8 cellular contexts compared by ENCODE assay signal in the genomic region with DNA sequence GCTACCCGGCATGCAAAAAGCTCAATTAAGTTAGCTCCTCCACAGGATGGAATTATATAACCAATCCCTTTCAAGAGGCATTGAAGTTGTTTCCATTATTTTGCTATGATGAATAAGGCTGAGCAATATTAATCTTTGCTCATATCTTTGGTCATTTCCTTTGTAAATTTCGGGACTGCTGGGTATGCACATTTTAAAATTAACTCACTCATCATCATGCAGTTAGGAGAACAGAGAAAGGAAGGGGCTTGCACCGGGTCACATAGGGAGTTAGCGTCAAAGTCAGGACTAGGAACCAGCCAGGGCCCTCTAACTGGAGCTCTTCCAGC. TPM values are rescaled to one million over a fixed set of nuclear protein-coding genes. Genes with fewer than 3 reads are reported as not detected.
DNase-seq lines count a peak whose midpoint lies in the region; ATAC-seq, FAIRE-seq and TF ChIP-seq lines count a peak whose summit lies in the region.

No MANE protein-coding gene starts in this region.

- no peaks in the 10 kb centered on the region for H3K36me3 ChIP-seq in BJ (ENCODE audit: control insufficient read depth, insufficient read depth, low read length)
- H3K36me3 ChIP-seq in K562 (ENCODE audit: control insufficient read depth, insufficient read depth, low read length): no peaks in the 10 kb centered on the region

- no TSS peak for BruUV-seq in K562 (replicated peaks; lab: Mats Ljungman, UMichigan)

- peaks cover 31 to 47% of the 10 kb centered on the region in 2 experiments for H3K4me1 ChIP-seq in K562 (replicated peaks in 1 of 2; ENCODE audit: control insufficient read depth in 2 of 2, insufficient read depth in 2 of 2, low read length in 2 of 2)

- no peaks in the 10 kb centered on the region for H3K9me3 ChIP-seq in K562 (replicated peaks; ENCODE audit: control insufficient read depth, insufficient read depth, low read depth, low read length)

- no peak for DNase-seq in BJ (ENCODE audit: low read depth)
- no peak for DNase-seq in K562 (ENCODE audit: extremely low read depth in 1 of 4, low spot score in 3 of 4)
- no peak for DNase-seq in naive B cell
- DNase-seq in NCI-H510A (lab: John Stamatoyannopoulos, UW): no peak

- H3K27ac ChIP-seq in K562 (ENCODE audit: extremely low read depth, low read depth, low read length): peak overlapping the region; percentile 96

- peak overlapping the region in 1 of 2 experiments; percentile 88; a peak in 2 of 4 replicates for H3K9ac ChIP-seq in K562 (ENCODE audit: insufficient read depth in 1 of 2, low read depth in 2 of 2, low read length in 2 of 2)

- peak overlapping the region; percentile 82 to 95 (median 94) for H3K4me3 Mint-ChIP-seq in naive B cell

- TF ChIP-seq EP300 in K562 (IDR thresholded peaks at IDR 0.05; ENCODE audit: low read length): no peak

- TF ChIP-seq RAD21 in K562 (CRISPR knock-in tag; conservative IDR thresholded peaks at IDR 0.05 in 1 of 2, IDR thresholded peaks at IDR 0.05 in 1 of 2): no peak

- H3K27ac Mint-ChIP-seq in naive B cell: peak overlapping the region; percentile 85 to 95 (median 94)

- H3K9me1 ChIP-seq in K562 (ENCODE audit: control insufficient read depth, insufficient read depth, low read length): no peaks in the 10 kb centered on the region

- H3K4me1 Mint-ChIP-seq in naive B cell: peaks cover 35 to 43% (median 42%) of the 10 kb centered on the region in 3 donors

- intact Hi-C loops in K562 (cut with micrococcal nuclease): no loop called here

- 23% methylated on average over 4 of the region's 4 CpGs for WGBS in K562 (ENCODE audit: insufficient coverage, low coverage, missing lambda C conversion rate)

- CTCF ChIA-PET in BJ (lab: Yijun Ruan, JAX): interaction anchor here (1.0 to 3.4 kb wide), 4 partner anchors 9 to 123 kb away, joined by 4 to 18 read pairs (median 7); no protein-coding TSS in a partner anchor
- CTCF ChIA-PET in K562 (lab: Yijun Ruan, JAX; ENCODE audit: low intra/inter-chr PET ratio): no interaction called here

- no peak for FAIRE-seq in K562 (lab: Jason Lieb, UNC)

- peaks cover 45% of the 10 kb centered on the region for H3K79me2 ChIP-seq in K562 (ENCODE audit: control insufficient read depth, insufficient read depth, low read length)

- peaks cover 0 to 5% (median 0%) of the 10 kb centered on the region in 7 donors for H3K9me3 Mint-ChIP-seq in naive B cell

- no peaks in the 10 kb centered on the region for H3K27me3 Mint-ChIP-seq in naive B cell

- POLR2A ChIA-PET in BJ (lab: Charles Lee): no interaction called here
- POLR2A ChIA-PET in K562 (lab: Yijun Ruan, JAX): interaction anchor here (0.9 to 1.5 kb wide), 4 partner anchors 10 to 14 kb away, joined by 3 to 6 read pairs (median 4); no protein-coding TSS in a partner anchor

- peak overlapping the region; percentile 82 for H2AFZ ChIP-seq in K562 (ENCODE audit: low read depth, low read length)

- H3K4me2 ChIP-seq in K562 (ENCODE audit: insufficient read depth, low read length): peak overlapping the region; percentile 67

- H3K27me3 ChIP-seq in BJ (ENCODE audit: control insufficient read depth, insufficient read depth, low read length) (no peaks in the 10 kb centered on the region), K562 (ENCODE audit: control insufficient read depth in 2 of 2, insufficient read depth in 2 of 2, low read length in 2 of 2) (no peaks in the 10 kb centered on the region)

- H3K36me3 Mint-ChIP-seq in naive B cell: peaks cover 6 to 8% of the 10 kb centered on the region in 2 donors

- ATAC-seq in HG03066 (IDR thresholded peaks at IDR 0.05; ENCODE audit: low read depth, unreplicated experiment) (peak; percentile 15), K562 (no peak), naive B cell (ENCODE audit: low read depth in 2 of 2) (peak in 1 of 2 donors; percentile 3), GM18873 (IDR thresholded peaks at IDR 0.05; ENCODE audit: low FRiP score, unreplicated experiment) (no peak), HG03159 (IDR thresholded peaks at IDR 0.05; ENCODE audit: unreplicated experiment) (no peak), HG03439 (IDR thresholded peaks at IDR 0.05; ENCODE audit: unreplicated experiment) (no peak)

- TF ChIP-seq POLR2A in K562 (conservative IDR thresholded peaks at IDR 0.05): no peak

- H4K20me1 ChIP-seq in K562 (replicated peaks; ENCODE audit: control insufficient read depth, insufficient read depth, low read length): 0 out of 2 replicates have a peak, but pooled peaks cover 4% of the 10 kb centered on the region

- in situ Hi-C loops in K562 (cut with MboI): no loop called here

- TF ChIP-seq CTCF in BJ (IDR thresholded peaks at IDR 0.05; ENCODE audit: insufficient read depth, low read depth, low read length) (no peak), K562 (IDR thresholded peaks at IDR 0.05 in 2 of 3, conservative IDR thresholded peaks at IDR 0.05 in 1 of 3; ENCODE audit: insufficient read depth in 2 of 3, low read depth in 1 of 3, low read length in 3 of 3) (no peak)

- H3K4me3 ChIP-seq in BJ (ENCODE audit: low read depth, low read length) (peak overlapping the region; percentile 81), K562 (peak overlapping the region; percentile 84)

TF ChIP-seq in K562, 482 proteins besides CTCF, POLR2A, EP300 and RAD21 (continues in another document):
- TF ChIP-seq TRIM24 (IDR thresholded peaks at IDR 0.05): no peak
- TF ChIP-seq C11orf30 (IDR thresholded peaks at IDR 0.05; ENCODE audit: low read depth): peak; percentile 53
- no peak for TF ChIP-seq ZNF140 (CRISPR knock-in tag; IDR thresholded peaks at IDR 0.05)
- no peak for TF ChIP-seq EP400 (IDR thresholded peaks at IDR 0.05)
- TF ChIP-seq, protein P1, sequence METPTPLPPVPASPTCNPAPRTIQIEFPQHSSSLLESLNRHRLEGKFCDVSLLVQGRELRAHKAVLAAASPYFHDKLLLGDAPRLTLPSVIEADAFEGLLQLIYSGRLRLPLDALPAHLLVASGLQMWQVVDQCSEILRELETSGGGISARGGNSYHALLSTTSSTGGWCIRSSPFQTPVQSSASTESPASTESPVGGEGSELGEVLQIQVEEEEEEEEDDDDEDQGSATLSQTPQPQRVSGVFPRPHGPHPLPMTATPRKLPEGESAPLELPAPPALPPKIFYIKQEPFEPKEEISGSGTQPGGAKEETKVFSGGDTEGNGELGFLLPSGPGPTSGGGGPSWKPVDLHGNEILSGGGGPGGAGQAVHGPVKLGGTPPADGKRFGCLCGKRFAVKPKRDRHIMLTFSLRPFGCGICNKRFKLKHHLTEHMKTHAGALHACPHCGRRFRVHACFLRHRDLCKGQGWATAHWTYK (CRISPR knock-in tag; IDR thresholded peaks at IDR 0.05): no peak
- TF ChIP-seq POLR2H (tag; IDR thresholded peaks at IDR 0.05; ENCODE audit: low read depth): no peak
- TF ChIP-seq ZNF740 (CRISPR knock-in tag; IDR thresholded peaks at IDR 0.05): no peak
- no peak for TF ChIP-seq ZNF740 (tag; IDR thresholded peaks at IDR 0.05)
- no peak for TF ChIP-seq CAMTA2 (CRISPR knock-in tag; conservative IDR thresholded peaks at IDR 0.05)
- TF ChIP-seq BCL6 (CRISPR knock-in tag; IDR thresholded peaks at IDR 0.05): no peak
- TF ChIP-seq ZSCAN29 (IDR thresholded peaks at IDR 0.05): no peak
- no peak for TF ChIP-seq SRF (CRISPR knock-in tag; IDR thresholded peaks at IDR 0.05)
- TF ChIP-seq TAL1 (IDR thresholded peaks at IDR 0.05): no peak
- TF ChIP-seq SMARCE1 (IDR thresholded peaks at IDR 0.05): peak; percentile 12; the same call in 1 of the 2 replicates
- no peak for TF ChIP-seq ZNF311 (CRISPR knock-in tag; IDR thresholded peaks at IDR 0.05)
- no peak for TF ChIP-seq CHCHD3 (CRISPR knock-in tag; IDR thresholded peaks at IDR 0.05)
- no peak for TF ChIP-seq ZNF431 (CRISPR knock-in tag; IDR thresholded peaks at IDR 0.05)
- TF ChIP-seq RBM22 (IDR thresholded peaks at IDR 0.05; ENCODE audit: low read depth, low read length, poor library complexity, severe bottlenecking): no peak
- 0 out of 2 replicates have a peak, but pooled peaks have one; percentile 28 for TF ChIP-seq SMARCA4 (IDR thresholded peaks at IDR 0.05)
- peak; percentile 52; the same call in 1 of the 2 replicates for TF ChIP-seq DPF2 (IDR thresholded peaks at IDR 0.05)
- TF ChIP-seq ZNF232 (CRISPR knock-in tag; IDR thresholded peaks at IDR 0.05): no peak
- TF ChIP-seq PCBP2 (IDR thresholded peaks at IDR 0.05; ENCODE audit: low read depth, low read length, poor library complexity, severe bottlenecking): no peak
- TF ChIP-seq ILK (tag; IDR thresholded peaks at IDR 0.05; ENCODE audit: borderline replicate concordance, low read depth): no peak

RNA-seq across cellular contexts. Expression of gene FAM110A, which starts 0.4 kb away (rescaled TPM):
- polyA plus RNA-seq in BJ (2011; rRNA removed) (2.9 and 4.2 TPM in 2 replicates), K562 (2011; rRNA removed) (3.6 and 10.0 TPM in 2 replicates), K562 (2014; fragmentation: Illumina TruSeq; extraction: Trizol) (6.0 and 8.2 TPM in 2 replicates), K562 (2014; fragmentation: Nextera tagmentation; extraction: Ambion mirVana) (under 1 TPM; 0.73 to 0.93 TPM), K562 (2014; rRNA removed) (9.4 and 11.4 TPM in 2 replicates), naive B cell (ENCODE audit: low read depth in 6 of 6) (10 to 100 TPM in 4 of 6 donors, 1 to 10 TPM in 2; 8.9 to 18.9 (median 12.4) TPM)
- polyA minus RNA-seq in BJ (2011; rRNA and poly(A)+ RNA removed): 1.4 and 1.9 TPM in 2 replicates
- 5.9 and 9.9 TPM in 2 replicates for total RNA-seq in K562 (2011; cell fraction: chromatin; rRNA removed; ENCODE audit: low replicate concordance)
- total RNA-seq in K562 (2011; cell fraction: nucleolus; rRNA removed): 7.8 and 8.4 TPM in 2 replicates
- 4.7 and 6.6 TPM in 2 replicates for total RNA-seq in K562 (2011; cell fraction: nucleoplasm; rRNA removed)
- total RNA-seq in K562 (2014; rRNA removed) (7.3 and 8.5 TPM in 2 replicates), K562 (2014; rRNA removed; fragmentation: Illumina TruSeq; extraction: Trizol) (2.0 and 2.2 TPM in 2 replicates), K562 (2015; rRNA removed; fragmentation: Illumina TruSeq; extraction: Trizol) (3.3 and 4.1 TPM in 2 replicates), K562 (2021) (15.5 and 15.7 TPM in 2 replicates)
- 9.4 and 16.0 TPM in 2 replicates for polyA plus RNA-seq in K562 (2011; cell fraction: cytosol; rRNA removed)
- polyA plus RNA-seq in K562 (2011; cell fraction: nucleus; rRNA removed): 9.5 and 9.7 TPM in 2 replicates
- 7.9 and 9.5 TPM in 2 replicates for polyA plus RNA-seq in K562 (2012)
- polyA minus RNA-seq in K562 (2011; rRNA and poly(A)+ RNA removed): 2.6 and 4.1 TPM in 2 replicates
- polyA minus RNA-seq in K562 (2011; cell fraction: cytosol; rRNA and poly(A)+ RNA removed): 3.7 and 8.8 TPM in 2 replicates
- 2.4 and 4.6 TPM in 2 replicates for polyA minus RNA-seq in K562 (2011; cell fraction: nucleus; rRNA and poly(A)+ RNA removed)
